ENCODE assay signal across 13 cellular contexts in the genomic region with DNA sequence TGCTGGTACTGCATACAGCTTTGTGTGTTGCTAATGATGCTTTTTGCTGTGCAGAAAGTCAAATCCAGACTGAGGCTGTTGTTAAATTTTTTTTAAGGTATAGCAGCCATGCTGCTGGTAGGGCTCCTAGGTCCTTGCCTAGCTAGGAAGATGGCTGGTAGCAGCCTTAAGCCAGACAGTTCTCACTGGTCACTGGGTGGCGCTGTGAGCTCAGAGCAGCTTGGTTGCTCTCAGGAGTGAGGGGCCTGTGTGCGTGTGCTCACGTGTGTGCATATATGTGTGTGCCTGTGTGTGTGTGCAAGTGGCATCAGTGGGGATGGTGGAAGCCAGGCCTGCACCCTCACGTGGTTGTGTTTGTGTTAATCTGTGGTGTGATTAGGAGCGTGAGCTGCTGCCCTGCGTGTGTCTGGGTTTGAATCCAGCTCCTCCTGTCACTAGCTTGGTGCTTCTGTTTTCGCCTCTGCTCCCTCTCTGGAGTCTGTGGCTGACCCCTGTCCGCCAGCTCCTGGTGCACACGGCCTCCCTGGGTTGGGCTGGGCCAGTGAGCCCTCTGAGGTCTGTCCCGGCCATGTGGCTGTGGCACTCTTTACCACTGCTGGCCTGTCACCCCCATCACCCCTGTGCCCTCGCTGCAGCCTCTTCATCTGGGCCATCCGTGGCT. TPM values are rescaled to one million over a fixed set of nuclear protein-coding genes. Genes with fewer than 3 reads are reported as not detected.
DNase-seq lines count a peak whose midpoint lies in the region; ATAC-seq and TF ChIP-seq lines count a peak whose summit lies in the region.
"Had no signal": no experiment of that assay in that cellular context is flagged by ENCODE, and none has a peak within 500 bp of the region (broad histone marks: within the 10 kb centered on the region; RNA-seq: fewer than 3 reads in every experiment).

No MANE protein-coding gene starts in this region.

- no peak overlapping the region for H2AFZ ChIP-seq in PC-3 (ENCODE audit: low read length)

- no peak for ATAC-seq in PC-3

- H3K79me2 ChIP-seq in PC-3 (ENCODE audit: low read length) = no peaks in the 10 kb centered on the region

- no peaks in the 10 kb centered on the region for H3K36me3 ChIP-seq in PC-3 (ENCODE audit: low read depth, low read length)
- H3K36me3 ChIP-seq in tibial artery = no peaks in the 10 kb centered on the region

- intact Hi-C loops in PC-3 (cut with micrococcal nuclease) (no loop called here), tibial artery (cut with DNase I; ENCODE audit: low total_unique reads) (no loop called here)

- no peak overlapping the region for H3K27ac ChIP-seq in PC-3 (ENCODE audit: low read length)
- no peak overlapping the region for H3K27ac ChIP-seq in tibial artery

- POLR2A ChIA-PET in PC-3 (lab: Charles Lee; ENCODE audit: unreplicated experiment) = no interaction called here

- no TSS peak for BruUV-seq in PC-3 (replicated peaks; lab: Mats Ljungman, UMichigan)

- peak in 2 of 3 experiments; percentile 7 to 18 for DNase-seq in NCI-H1417 (lab: John Stamatoyannopoulos, UW)
- no peak for DNase-seq in NCI-H1417 treated with DMSO at 0.1 percent for 48 hours (lab: John Stamatoyannopoulos, UW)
- DNase-seq in PC-3 = no peak
- DNase-seq in iPS-NIHi7 (ENCODE audit: extremely low spot score) = peak; percentile 62
- DNase-seq in EL = no peak
- DNase-seq in tibial artery = no peak
- no peak for DNase-seq in NCI-H1048 (lab: John Stamatoyannopoulos, UW)
- DNase-seq: hippocampal formation, mesenchymal stem cell, NCI-H2029 treated with DMSO at 0.1 percent for 48 hours, T-helper 9 cell had no signal

- no peaks in the 10 kb centered on the region for H3K9me3 ChIP-seq in PC-3 (ENCODE audit: low read length)
- H3K9me3 ChIP-seq in tibial artery = no peaks in the 10 kb centered on the region

- H3K9ac ChIP-seq in PC-3 (ENCODE audit: low read length) = no peak overlapping the region

- H3K4me3 ChIP-seq in PC-3 (ENCODE audit: low read length) (no peak overlapping the region), tibial artery (no peak overlapping the region)

- no peak overlapping the region for H3K4me2 ChIP-seq in PC-3 (ENCODE audit: low read length)

- H3F3A ChIP-seq in PC-3 (ENCODE audit: low read length, unreplicated experiment) = no peaks in the 10 kb centered on the region

- TF ChIP-seq CTCF in GM12872 (IDR thresholded peaks at IDR 0.05; ENCODE audit: insufficient read depth, low read depth, low read length) = peak; percentile 28; the same call in 1 of the 3 replicates
- TF ChIP-seq CTCF in PC-3 (conservative IDR thresholded peaks at IDR 0.05; ENCODE audit: low read depth, low read length) = peak; percentile 47
- TF ChIP-seq CTCF in tibial artery (IDR thresholded peaks at IDR 0.05) = no peak

- H4K20me1 ChIP-seq in PC-3 (ENCODE audit: low read length) = no peaks in the 10 kb centered on the region

- CTCF ChIA-PET in PC-3 (lab: Charles Lee) = no interaction called here

- H3K9me2 ChIP-seq in PC-3 (replicated peaks; ENCODE audit: low read length) = no peaks in the 10 kb centered on the region

- H3K27me3 ChIP-seq in PC-3 (ENCODE audit: low read length) = no peaks in the 10 kb centered on the region
- H3K27me3 ChIP-seq in tibial artery = peaks cover 0 to 6% of the 10 kb centered on the region in 2 donors

- H3K4me1 ChIP-seq in PC-3 (ENCODE audit: insufficient read depth, low read length) = no peaks in the 10 kb centered on the region
- peaks cover 0 to 10% (median 4%) of the 10 kb centered on the region in 4 donors for H3K4me1 ChIP-seq in tibial artery

RNA-seq across cellular contexts. Expression of gene SORCS2, which starts 46.1 kb away (rescaled TPM):
- 4.1 and 6.6 TPM in 2 replicates for total RNA-seq in PC-3 (2014; rRNA removed)
- total RNA-seq: pulmonary artery endothelial cell had no signal

Comparison
In these comparisons a context has a peak if more than half of its experiments do, and no peak if none do; other contexts are left out.
1. DNase-seq: peak in NCI-H1417 (2 of 3) and iPS-NIHi7 (single experiment); none in NCI-H1417 treated with DMSO at 0.1 percent for 48 hours (single experiment), PC-3 (single experiment), EL (single experiment), tibial artery (0 of 2) and NCI-H1048 (single experiment).
2. CTCF ChIP-seq: peak in GM12872 (single experiment) and PC-3 (single experiment); none in tibial artery (0 of 2).